In the genomic region with DNA sequence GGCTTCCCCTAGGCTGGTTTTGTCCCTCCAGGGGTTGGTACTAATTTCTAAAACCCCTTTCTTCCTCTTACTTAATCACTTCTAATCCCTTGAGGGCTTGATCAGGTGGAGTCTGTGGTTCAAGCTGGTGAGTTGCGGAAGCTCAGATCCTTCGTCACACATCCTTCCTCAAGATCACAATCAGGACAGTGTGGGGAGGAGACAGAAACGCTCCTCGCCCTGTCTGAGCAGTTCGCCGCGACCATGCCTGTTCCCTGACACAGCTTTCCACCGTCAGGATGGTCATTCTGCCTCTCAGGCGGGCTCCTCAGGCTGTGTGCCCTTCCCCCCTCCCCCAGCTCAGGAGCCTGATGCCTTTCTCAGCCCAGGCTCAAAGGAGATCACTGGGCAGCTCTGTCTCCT, we compare ENCODE assay signal across 8 cellular contexts. TPM values are rescaled to one million over a fixed set of nuclear protein-coding genes. Genes with fewer than 3 reads are reported as not detected.
DNase-seq lines count a peak whose midpoint lies in the region; ATAC-seq and TF ChIP-seq lines count a peak whose summit lies in the region.

No MANE protein-coding gene starts in this region.

- peaks cover 22% of the 10 kb centered on the region for H3K4me1 ChIP-seq in effector memory CD4-positive, alpha-beta T cell (ENCODE audit: control insufficient read depth, insufficient read depth, low read length, poor library complexity, severe bottlenecking)

- H3K27ac ChIP-seq in effector memory CD4-positive, alpha-beta T cell (ENCODE audit: insufficient read depth, low read length, poor library complexity, severe bottlenecking), result no peak overlapping the region
- no peak overlapping the region for H3K27ac ChIP-seq in dorsolateral prefrontal cortex

- intact Hi-C loops in dorsolateral prefrontal cortex (cut with DNase I), result no loop called here

- no peak for TF ChIP-seq CTCF in dorsolateral prefrontal cortex (IDR thresholded peaks at IDR 0.05 in 54 of 56, conservative IDR thresholded peaks at IDR 0.05 in 2 of 56; ENCODE audit: low read depth in 1 of 56, partially characterized antibody in 56 of 56)

- peak; percentile 5 for DNase-seq in T follicular helper cell (ENCODE audit: low read depth)
- DNase-seq in effector memory CD4-positive, alpha-beta T cell, result peak; percentile 38 to 56 (median 44)
- no peak for DNase-seq in NCI-H526 treated with DMSO at 0.1 percent for 48 hours (lab: John Stamatoyannopoulos, UW)
- no peak for DNase-seq in dorsolateral prefrontal cortex
- no peak for DNase-seq in NCI-H2196 treated with DMSO at 0.1 percent for 48 hours (lab: John Stamatoyannopoulos, UW; ENCODE audit: unreplicated experiment)
- no peak for DNase-seq in SW480 (ENCODE audit: low spot score)

- no peaks in the 10 kb centered on the region for H3K9me3 ChIP-seq in effector memory CD4-positive, alpha-beta T cell (ENCODE audit: control insufficient read depth, low read length)

- ATAC-seq in GM19043 (IDR thresholded peaks at IDR 0.05; ENCODE audit: low read depth, unreplicated experiment) (peak; percentile 83), HG03060 (IDR thresholded peaks at IDR 0.05; ENCODE audit: low read depth, unreplicated experiment) (peak; percentile 91)

- H3K27me3 ChIP-seq in effector memory CD4-positive, alpha-beta T cell (replicated peaks; ENCODE audit: control insufficient read depth, insufficient read depth, low read length, poor library complexity, severe bottlenecking), result no peaks in the 10 kb centered on the region
- H3K27me3 ChIP-seq in dorsolateral prefrontal cortex, result no peaks in the 10 kb centered on the region

- peak overlapping the region; percentile 23 for H3K4me3 ChIP-seq in effector memory CD4-positive, alpha-beta T cell (ENCODE audit: insufficient read depth, low read depth, low read length, poor library complexity, severe bottlenecking)
- H3K4me3 ChIP-seq in dorsolateral prefrontal cortex, result no peak overlapping the region

- no peaks in the 10 kb centered on the region for H3K36me3 ChIP-seq in effector memory CD4-positive, alpha-beta T cell (ENCODE audit: control insufficient read depth, insufficient read depth, low read length)

RNA-seq across cellular contexts. Expression of a gene that starts 24.3 kb away (rescaled TPM):
- 100 to 1,000 TPM; 142 to 692 (median 488) TPM for total RNA-seq in dorsolateral prefrontal cortex

Comparison
In these comparisons a context has a peak if more than half of its experiments do, and no peak if none do; other contexts are left out.
1. DNase-seq: peak in T follicular helper cell (single experiment) and effector memory CD4-positive, alpha-beta T cell (3 of 3); none in NCI-H526 treated with DMSO at 0.1 percent for 48 hours (single experiment), dorsolateral prefrontal cortex (0 of 10), NCI-H2196 treated with DMSO at 0.1 percent for 48 hours (single experiment) and SW480 (single experiment).